ENCODE assay signal across 9 cellular contexts in the genomic region with DNA sequence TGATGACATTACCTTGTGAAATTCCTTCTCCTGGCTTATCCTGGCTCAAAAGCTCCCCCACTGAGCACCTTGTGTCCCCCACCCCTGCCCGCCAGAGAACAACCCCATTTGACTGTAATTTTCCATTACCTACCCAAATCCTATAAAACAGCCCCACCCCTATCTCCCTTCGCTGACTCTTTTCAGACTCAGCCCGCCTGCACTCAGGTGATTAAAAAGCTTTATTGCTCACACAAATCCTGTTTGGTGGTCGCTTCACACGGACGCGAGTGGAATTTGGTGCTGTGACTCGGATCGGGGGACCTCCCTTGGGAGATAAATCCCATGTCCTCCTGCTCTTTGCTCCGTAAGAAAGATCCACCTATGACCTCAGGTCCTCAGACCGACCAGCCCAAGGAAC. TPM values are rescaled to one million over a fixed set of nuclear protein-coding genes. Genes with fewer than 3 reads are reported as not detected.
"Had no signal": no experiment of that assay in that cellular context is flagged by ENCODE, and none has a peak within 500 bp of the region (broad histone marks: within the 10 kb centered on the region; RNA-seq: fewer than 3 reads in every experiment).

No MANE protein-coding gene starts in this region.

RNA-seq across cellular contexts. Expression of gene CCL26, which starts 7.0 kb away (rescaled TPM):
- total RNA-seq: activated CD4-positive, alpha-beta T cell treated with anti-CD3 and anti-CD28 coated beads, Interleukin-2, amount 10 ng/mL, durations not matched to agents 7 days and 5 days; activated CD8-positive, alpha-beta memory T cell treated with anti-CD3 and anti-CD28 coated beads for 36 hours; activated naive CD8-positive, alpha-beta T cell treated with anti-CD3 and anti-CD28 coated beads, Interleukin-2, amount 10 ng/mL, durations not matched to agents 7 days and 5 days; cerebellum; Peyer's patch; Right ventricle myocardium superior; SJCRH30; T-helper 1 cell treated with Interleukin-12 subunit alpha and Interleukin-12 subunit beta and Interleukin-4 antibody, amounts not matched to agents 30 ng/mL and 1 ng/mL, for 36 hours had no signal

RNA-seq across cellular contexts. Expression of gene CCL24, which starts 34.6 kb away (rescaled TPM):
- total RNA-seq: activated CD4-positive, alpha-beta memory T cell treated with anti-CD3 and anti-CD28 coated beads for 36 hours; activated CD4-positive, alpha-beta T cell treated with anti-CD3 and anti-CD28 coated beads, Interleukin-2, amount 10 ng/mL, durations not matched to agents 7 days and 5 days; activated CD8-positive, alpha-beta memory T cell treated with anti-CD3 and anti-CD28 coated beads for 36 hours; activated naive CD8-positive, alpha-beta T cell treated with anti-CD3 and anti-CD28 coated beads, Interleukin-2, amount 10 ng/mL, durations not matched to agents 7 days and 5 days; cerebellum; Right ventricle myocardium superior; SJCRH30; T-helper 1 cell treated with Interleukin-12 subunit alpha and Interleukin-12 subunit beta and Interleukin-4 antibody, amounts not matched to agents 30 ng/mL and 1 ng/mL, for 36 hours had no signal
